13 cellular contexts compared by ENCODE assay signal in the genomic region with DNA sequence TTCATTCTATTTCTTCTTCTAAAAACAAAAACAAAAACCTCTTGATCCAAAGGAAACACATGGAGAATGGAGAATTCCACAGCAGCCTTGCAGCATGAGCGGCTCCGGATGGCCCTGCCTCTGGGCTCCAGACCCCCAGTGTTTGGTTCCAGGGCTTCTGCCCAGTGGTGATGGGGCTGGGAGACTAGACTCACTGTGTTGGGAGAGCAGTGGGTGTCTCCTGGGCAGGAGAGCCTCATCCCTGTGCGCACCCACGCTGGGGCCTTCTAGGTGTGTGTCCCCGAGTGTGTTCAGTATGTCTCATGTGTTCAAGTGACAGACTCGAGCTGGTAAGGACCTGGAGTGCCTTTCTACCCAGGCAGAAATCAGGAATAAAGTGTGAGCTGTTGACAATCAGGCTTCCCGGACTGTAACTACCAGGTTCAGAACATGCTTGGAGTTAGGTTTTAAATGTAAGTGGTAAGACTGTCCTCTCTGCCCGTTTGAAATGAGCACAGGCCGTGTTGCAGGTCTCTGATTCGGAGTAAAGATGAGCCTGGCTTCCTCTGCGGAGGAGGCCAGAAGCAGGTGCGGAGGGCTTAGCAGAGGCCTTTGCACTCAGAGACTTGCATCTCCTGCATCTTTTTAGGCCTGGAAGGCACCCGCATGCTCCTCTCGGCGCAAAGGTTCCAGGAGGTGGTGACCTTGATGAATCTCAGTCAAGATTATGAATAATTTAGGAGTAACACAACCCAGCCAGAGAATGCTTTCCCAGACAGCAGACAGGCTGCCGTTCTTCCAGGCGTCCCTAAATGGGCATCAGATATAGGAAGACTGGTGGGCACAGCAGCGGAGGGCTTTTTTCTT.
DNase-seq lines count a peak whose midpoint lies in the region; ATAC-seq, FAIRE-seq and TF ChIP-seq lines count a peak whose summit lies in the region.
"Had no signal": no experiment of that assay in that cellular context is flagged by ENCODE, and none has a peak within 500 bp of the region (broad histone marks: within the 10 kb centered on the region; RNA-seq: fewer than 3 reads in every experiment).

No MANE protein-coding gene starts in this region.

- DNase-seq in DND-41 (no peak), kidney (peak; percentile 43), osteocyte (ENCODE audit: extremely low spot score, unreplicated experiment) (peak; percentile 72), hepatic stellate cell (ENCODE audit: low spot score) (no peak), NCI-H2171 treated with DMSO at 0.1 percent for 48 hours (lab: John Stamatoyannopoulos, UW) (no peak)
- DNase-seq: NCI-H524 treated with DMSO at 0.1 percent for 48 hours had no signal

- TF ChIP-seq CTCF in DND-41 (IDR thresholded peaks at IDR 0.05; ENCODE audit: borderline replicate concordance, extremely low read depth, low read length, poor library complexity, severe bottlenecking), result no peak
- no peak for TF ChIP-seq CTCF in Loucy (conservative IDR thresholded peaks at IDR 0.05; ENCODE audit: low read length)
- TF ChIP-seq CTCF in kidney (IDR thresholded peaks at IDR 0.05; ENCODE audit: borderline replicate concordance, extremely low read depth, insufficient read depth), result no peak
- TF ChIP-seq CTCF in osteocyte (IDR thresholded peaks at IDR 0.05), result no peak

- H3K9me2 ChIP-seq in Loucy (replicated peaks; ENCODE audit: low read depth, low read length), result no peaks in the 10 kb centered on the region

- H3K9ac ChIP-seq in DND-41 (ENCODE audit: low read depth, low read length) (peak overlapping the region; percentile 36), Loucy (ENCODE audit: low read depth, low read length, poor library complexity, severe bottlenecking) (peak overlapping the region; percentile 46), kidney (ENCODE audit: low read length in 2 of 2) (no peak overlapping the region)

- no peak overlapping the region for H3K27ac Mint-ChIP-seq in osteocyte (ENCODE audit: unreplicated experiment)

- H3K4me2 ChIP-seq in DND-41 (ENCODE audit: insufficient read depth, low read length) (peak overlapping the region; percentile 23), Loucy (ENCODE audit: low read depth, low read length, poor library complexity, severe bottlenecking) (peak overlapping the region; percentile 40)

- peaks cover 7% of the 10 kb centered on the region for H3F3A ChIP-seq in Loucy (ENCODE audit: low read depth)

- ATAC-seq in DND-41 (ENCODE audit: insufficient read depth, low read depth), result no peak
- ATAC-seq in HG03521 (IDR thresholded peaks at IDR 0.05; ENCODE audit: unreplicated experiment), result no peak

- H4K20me1 ChIP-seq in DND-41 (ENCODE audit: insufficient read depth, low read length), result no peaks in the 10 kb centered on the region
- H4K20me1 ChIP-seq in Loucy (ENCODE audit: insufficient read depth, low read length, poor library complexity, severe bottlenecking), result no peaks in the 10 kb centered on the region

- FAIRE-seq in kidney (lab: Jason Lieb, UNC), result no peak
- FAIRE-seq: A549 had no signal

- peaks cover 39% of the 10 kb centered on the region for H3K27me3 Mint-ChIP-seq in osteocyte (ENCODE audit: unreplicated experiment)

- H3K9me3 Mint-ChIP-seq in osteocyte (ENCODE audit: unreplicated experiment), result no peaks in the 10 kb centered on the region
- H3K9me3 Mint-ChIP-seq: CD14-positive monocyte had no signal

- H3K27me3 ChIP-seq in DND-41 (ENCODE audit: insufficient read depth, low read length, poor library complexity) (no peaks in the 10 kb centered on the region), Loucy (ENCODE audit: insufficient read depth, low read length, poor library complexity, severe bottlenecking) (no peaks in the 10 kb centered on the region)

- H3K4me1 Mint-ChIP-seq in osteocyte (ENCODE audit: unreplicated experiment), result peaks cover 2% of the 10 kb centered on the region

- H3K79me2 ChIP-seq in DND-41 (ENCODE audit: insufficient read depth, low read length), result peaks cover 47% of the 10 kb centered on the region
- peaks cover 17% of the 10 kb centered on the region for H3K79me2 ChIP-seq in Loucy (ENCODE audit: insufficient read depth, low read length)

- H3K4me3 Mint-ChIP-seq in osteocyte (ENCODE audit: unreplicated experiment), result no peak overlapping the region

- peak overlapping the region; percentile 86 for H3K27ac ChIP-seq in DND-41 (ENCODE audit: low read length)
- no peak overlapping the region for H3K27ac ChIP-seq in kidney (ENCODE audit: low read depth in 2 of 2, low read length in 2 of 2)
- H3K27ac ChIP-seq: A549 had no signal

- H3K4me3 ChIP-seq in DND-41 (ENCODE audit: low read depth in 1 of 2, low read length in 2 of 2), result peak overlapping the region in 1 of 2 experiments; percentile 0; a peak in 1 of 4 replicates
- no peak overlapping the region for H3K4me3 ChIP-seq in Loucy (ENCODE audit: low read length, poor library complexity, severe bottlenecking)
- no peak overlapping the region for H3K4me3 ChIP-seq in kidney (ENCODE audit: low read length in 2 of 2)
- H3K4me3 ChIP-seq: A549, HAP-1, K562 had no signal

- H3K36me3 Mint-ChIP-seq in osteocyte (ENCODE audit: unreplicated experiment), result no peaks in the 10 kb centered on the region

- H3K4me1 ChIP-seq in DND-41 (ENCODE audit: insufficient read depth, low read length), result peaks cover 88% of the 10 kb centered on the region
- H3K4me1 ChIP-seq in Loucy (ENCODE audit: insufficient read depth, low read length, poor library complexity, severe bottlenecking), result peaks cover 87% of the 10 kb centered on the region
- H3K4me1 ChIP-seq in kidney (ENCODE audit: control insufficient read depth in 1 of 2, insufficient read depth in 1 of 2, low read depth in 1 of 2, low read length in 2 of 2), result no peaks in the 10 kb centered on the region
- H3K4me1 ChIP-seq: A549, Caco-2, HAP-1 had no signal

- H3K9me3 ChIP-seq in DND-41 (ENCODE audit: insufficient read depth, low read length, severe bottlenecking) (no peaks in the 10 kb centered on the region), Loucy (ENCODE audit: insufficient read depth, low read depth, low read length) (no peaks in the 10 kb centered on the region), kidney (ENCODE audit: control insufficient read depth in 1 of 2, low read length in 2 of 2) (no peaks in the 10 kb centered on the region)
- H3K9me3 ChIP-seq: A549, Caco-2, HAP-1 had no signal

- intact Hi-C loops in kidney (cut with DNase I), result no loop called here

- H2AFZ ChIP-seq in DND-41 (ENCODE audit: low read depth, low read length) (peak overlapping the region; percentile 1; the same call in 1 of the 2 replicates), Loucy (ENCODE audit: low read length) (0 out of 2 replicates have a peak overlapping the region, but pooled peaks have one; percentile 7)

- H3K36me3 ChIP-seq in DND-41 (ENCODE audit: insufficient read depth, low read length) (peaks cover 35% of the 10 kb centered on the region), Loucy (ENCODE audit: insufficient read depth, low read length) (no peaks in the 10 kb centered on the region), kidney (ENCODE audit: control insufficient read depth in 1 of 2, insufficient read depth in 2 of 2, low read length in 2 of 2) (no peaks in the 10 kb centered on the region)
- H3K36me3 ChIP-seq: HAP-1 had no signal

Comparison
In these comparisons a context has a peak if more than half of its experiments do, and no peak if none do; other contexts are left out.
1. DNase-seq: peak in kidney (single experiment) and osteocyte (single experiment); none in DND-41 (single experiment), hepatic stellate cell (single experiment) and NCI-H2171 treated with DMSO at 0.1 percent for 48 hours (single experiment).
2. H3K9ac ChIP-seq: peak in DND-41 (single experiment) and Loucy (single experiment); none in kidney (0 of 2).